ENCODE assay signal across 1 cellular context in the genomic region with DNA sequence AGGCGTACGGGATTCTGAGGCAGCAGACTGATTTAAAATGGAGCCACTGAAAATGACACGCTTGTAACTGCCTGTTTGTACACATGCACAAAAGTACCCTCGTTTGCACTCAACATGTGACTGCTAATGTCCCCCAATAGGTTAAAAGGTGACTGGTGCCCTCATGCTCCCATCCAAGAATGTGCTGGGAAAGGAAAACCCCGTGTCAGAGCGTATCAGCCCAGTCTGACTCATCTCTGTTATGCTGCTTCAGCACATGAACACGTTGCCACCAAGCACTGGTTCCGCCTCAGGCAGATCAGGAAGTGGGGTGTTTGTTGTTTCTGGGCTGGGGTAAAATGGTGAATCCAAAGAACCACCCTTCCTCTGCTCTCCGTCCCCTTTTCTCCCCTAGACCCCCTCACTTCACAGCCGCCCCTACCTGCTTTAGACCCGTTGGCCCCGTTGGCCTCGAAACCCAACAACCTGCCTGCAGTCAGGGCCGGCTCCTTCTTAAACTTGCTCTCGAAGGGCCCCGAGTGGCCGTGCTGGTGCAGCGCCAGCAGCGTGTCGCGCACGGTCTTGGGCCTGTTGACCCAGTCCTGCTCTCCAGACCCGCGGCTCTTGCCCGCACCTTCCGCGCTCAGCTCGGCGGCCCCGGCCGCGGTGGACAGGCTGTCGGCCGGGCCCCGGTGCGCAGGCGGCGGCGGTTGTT.
TF ChIP-seq lines count a peak whose summit lies in the region.

No MANE protein-coding gene starts in this region.

TF ChIP-seq in GM12878, 131 proteins besides CTCF, POLR2A, EP300 and RAD21 (continued from another document and continues in another):
- no peak for TF ChIP-seq SUPT20H (IDR thresholded peaks at IDR 0.05; ENCODE audit: borderline replicate concordance, control insufficient read depth, low read depth, low read length)
- no peak for TF ChIP-seq ZNF622 (IDR thresholded peaks at IDR 0.05)
- TF ChIP-seq KLF5 (IDR thresholded peaks at IDR 0.05; ENCODE audit: partially characterized antibody): no peak
- TF ChIP-seq FOXK2 (IDR thresholded peaks at IDR 0.05): no peak
- TF ChIP-seq SIN3A (IDR thresholded peaks at IDR 0.05; ENCODE audit: low read depth, low read length): 0 out of 2 replicates have a peak, but pooled peaks have one; percentile 67
- TF ChIP-seq ASH2L (IDR thresholded peaks at IDR 0.05; ENCODE audit: borderline replicate concordance, low read depth): no peak
- peak; percentile 80 for TF ChIP-seq NBN (IDR thresholded peaks at IDR 0.05)
- TF ChIP-seq, protein P1, sequence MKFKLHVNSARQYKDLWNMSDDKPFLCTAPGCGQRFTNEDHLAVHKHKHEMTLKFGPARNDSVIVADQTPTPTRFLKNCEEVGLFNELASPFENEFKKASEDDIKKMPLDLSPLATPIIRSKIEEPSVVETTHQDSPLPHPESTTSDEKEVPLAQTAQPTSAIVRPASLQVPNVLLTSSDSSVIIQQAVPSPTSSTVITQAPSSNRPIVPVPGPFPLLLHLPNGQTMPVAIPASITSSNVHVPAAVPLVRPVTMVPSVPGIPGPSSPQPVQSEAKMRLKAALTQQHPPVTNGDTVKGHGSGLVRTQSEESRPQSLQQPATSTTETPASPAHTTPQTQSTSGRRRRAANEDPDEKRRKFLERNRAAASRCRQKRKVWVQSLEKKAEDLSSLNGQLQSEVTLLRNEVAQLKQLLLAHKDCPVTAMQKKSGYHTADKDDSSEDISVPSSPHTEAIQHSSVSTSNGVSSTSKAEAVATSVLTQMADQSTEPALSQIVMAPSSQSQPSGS (IDR thresholded peaks at IDR 0.05; ENCODE audit: low read length): no peak
- TF ChIP-seq, protein P2, sequence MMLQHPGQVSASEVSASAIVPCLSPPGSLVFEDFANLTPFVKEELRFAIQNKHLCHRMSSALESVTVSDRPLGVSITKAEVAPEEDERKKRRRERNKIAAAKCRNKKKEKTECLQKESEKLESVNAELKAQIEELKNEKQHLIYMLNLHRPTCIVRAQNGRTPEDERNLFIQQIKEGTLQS (IDR thresholded peaks at IDR 0.05; ENCODE audit: borderline replicate concordance, extremely low read depth, low read depth, low read length): no peak
- no peak for TF ChIP-seq ZSCAN29 (IDR thresholded peaks at IDR 0.05)
- no peak for TF ChIP-seq ZNF384 (IDR thresholded peaks at IDR 0.05; ENCODE audit: borderline replicate concordance, low read depth, low read length)
- TF ChIP-seq, protein P3, sequence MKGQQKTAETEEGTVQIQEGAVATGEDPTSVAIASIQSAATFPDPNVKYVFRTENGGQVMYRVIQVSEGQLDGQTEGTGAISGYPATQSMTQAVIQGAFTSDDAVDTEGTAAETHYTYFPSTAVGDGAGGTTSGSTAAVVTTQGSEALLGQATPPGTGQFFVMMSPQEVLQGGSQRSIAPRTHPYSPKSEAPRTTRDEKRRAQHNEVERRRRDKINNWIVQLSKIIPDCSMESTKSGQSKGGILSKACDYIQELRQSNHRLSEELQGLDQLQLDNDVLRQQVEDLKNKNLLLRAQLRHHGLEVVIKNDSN (IDR thresholded peaks at IDR 0.05; ENCODE audit: borderline replicate concordance, extremely low read length, insufficient read depth, low read depth, low read length): no peak
- TF ChIP-seq CREM (IDR thresholded peaks at IDR 0.05; ENCODE audit: low read depth): peak; percentile 66; the same call in 1 of the 2 replicates
- no peak for TF ChIP-seq SP1 (IDR thresholded peaks at IDR 0.05; ENCODE audit: low read depth, low read length)
- peak; percentile 81 for TF ChIP-seq EED (IDR thresholded peaks at IDR 0.05; ENCODE audit: low read depth)
- peak; percentile 87 for TF ChIP-seq RAD51 (IDR thresholded peaks at IDR 0.05)
- TF ChIP-seq BMI1 (IDR thresholded peaks at IDR 0.05; ENCODE audit: borderline replicate concordance): no peak
- TF ChIP-seq STAT1 (conservative IDR thresholded peaks at IDR 0.05): no peak
- TF ChIP-seq, protein P4, sequence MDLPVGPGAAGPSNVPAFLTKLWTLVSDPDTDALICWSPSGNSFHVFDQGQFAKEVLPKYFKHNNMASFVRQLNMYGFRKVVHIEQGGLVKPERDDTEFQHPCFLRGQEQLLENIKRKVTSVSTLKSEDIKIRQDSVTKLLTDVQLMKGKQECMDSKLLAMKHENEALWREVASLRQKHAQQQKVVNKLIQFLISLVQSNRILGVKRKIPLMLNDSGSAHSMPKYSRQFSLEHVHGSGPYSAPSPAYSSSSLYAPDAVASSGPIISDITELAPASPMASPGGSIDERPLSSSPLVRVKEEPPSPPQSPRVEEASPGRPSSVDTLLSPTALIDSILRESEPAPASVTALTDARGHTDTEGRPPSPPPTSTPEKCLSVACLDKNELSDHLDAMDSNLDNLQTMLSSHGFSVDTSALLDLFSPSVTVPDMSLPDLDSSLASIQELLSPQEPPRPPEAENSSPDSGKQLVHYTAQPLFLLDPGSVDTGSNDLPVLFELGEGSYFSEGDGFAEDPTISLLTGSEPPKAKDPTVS (IDR thresholded peaks at IDR 0.05; ENCODE audit: low read depth, low read length): no peak
- peak in 1 of 2 experiments; percentile 69; a peak in 2 of 4 replicates for TF ChIP-seq ETV6 (conservative IDR thresholded peaks at IDR 0.05 in 1 of 2, IDR thresholded peaks at IDR 0.05 in 1 of 2; ENCODE audit: borderline replicate concordance in 1 of 2, low read depth in 1 of 2)
- TF ChIP-seq HDAC2 (IDR thresholded peaks at IDR 0.05): no peak
- TF ChIP-seq, protein P5, sequence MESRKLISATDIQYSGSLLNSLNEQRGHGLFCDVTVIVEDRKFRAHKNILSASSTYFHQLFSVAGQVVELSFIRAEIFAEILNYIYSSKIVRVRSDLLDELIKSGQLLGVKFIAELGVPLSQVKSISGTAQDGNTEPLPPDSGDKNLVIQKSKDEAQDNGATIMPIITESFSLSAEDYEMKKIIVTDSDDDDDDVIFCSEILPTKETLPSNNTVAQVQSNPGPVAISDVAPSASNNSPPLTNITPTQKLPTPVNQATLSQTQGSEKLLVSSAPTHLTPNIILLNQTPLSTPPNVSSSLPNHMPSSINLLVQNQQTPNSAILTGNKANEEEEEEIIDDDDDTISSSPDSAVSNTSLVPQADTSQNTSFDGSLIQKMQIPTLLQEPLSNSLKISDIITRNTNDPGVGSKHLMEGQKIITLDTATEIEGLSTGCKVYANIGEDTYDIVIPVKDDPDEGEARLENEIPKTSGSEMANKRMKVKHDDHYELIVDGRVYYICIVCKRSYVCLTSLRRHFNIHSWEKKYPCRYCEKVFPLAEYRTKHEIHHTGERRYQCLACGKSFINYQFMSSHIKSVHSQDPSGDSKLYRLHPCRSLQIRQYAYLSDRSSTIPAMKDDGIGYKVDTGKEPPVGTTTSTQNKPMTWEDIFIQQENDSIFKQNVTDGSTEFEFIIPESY (IDR thresholded peaks at IDR 0.05): no peak
- TF ChIP-seq RB1 (IDR thresholded peaks at IDR 0.05; ENCODE audit: borderline replicate concordance): no peak
- TF ChIP-seq, protein P6, sequence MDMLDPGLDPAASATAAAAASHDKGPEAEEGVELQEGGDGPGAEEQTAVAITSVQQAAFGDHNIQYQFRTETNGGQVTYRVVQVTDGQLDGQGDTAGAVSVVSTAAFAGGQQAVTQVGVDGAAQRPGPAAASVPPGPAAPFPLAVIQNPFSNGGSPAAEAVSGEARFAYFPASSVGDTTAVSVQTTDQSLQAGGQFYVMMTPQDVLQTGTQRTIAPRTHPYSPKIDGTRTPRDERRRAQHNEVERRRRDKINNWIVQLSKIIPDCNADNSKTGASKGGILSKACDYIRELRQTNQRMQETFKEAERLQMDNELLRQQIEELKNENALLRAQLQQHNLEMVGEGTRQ (IDR thresholded peaks at IDR 0.05; ENCODE audit: borderline replicate concordance, low read depth, low read length): peak; percentile 65
- TF ChIP-seq BHLHE40 (IDR thresholded peaks at IDR 0.05; ENCODE audit: borderline replicate concordance in 1 of 2, low read depth in 2 of 2, low read length in 1 of 2): peak; percentile 86 to 88
- TF ChIP-seq JUNB (IDR thresholded peaks at IDR 0.05): peak; percentile 70
- TF ChIP-seq FOXM1 (IDR thresholded peaks at IDR 0.05; ENCODE audit: low read depth, low read length): no peak
- TF ChIP-seq NR2F1 (conservative IDR thresholded peaks at IDR 0.05): peak; percentile 97
- TF ChIP-seq SMAD5 (IDR thresholded peaks at IDR 0.05; ENCODE audit: low read depth): peak; percentile 49
- TF ChIP-seq, protein P7, sequence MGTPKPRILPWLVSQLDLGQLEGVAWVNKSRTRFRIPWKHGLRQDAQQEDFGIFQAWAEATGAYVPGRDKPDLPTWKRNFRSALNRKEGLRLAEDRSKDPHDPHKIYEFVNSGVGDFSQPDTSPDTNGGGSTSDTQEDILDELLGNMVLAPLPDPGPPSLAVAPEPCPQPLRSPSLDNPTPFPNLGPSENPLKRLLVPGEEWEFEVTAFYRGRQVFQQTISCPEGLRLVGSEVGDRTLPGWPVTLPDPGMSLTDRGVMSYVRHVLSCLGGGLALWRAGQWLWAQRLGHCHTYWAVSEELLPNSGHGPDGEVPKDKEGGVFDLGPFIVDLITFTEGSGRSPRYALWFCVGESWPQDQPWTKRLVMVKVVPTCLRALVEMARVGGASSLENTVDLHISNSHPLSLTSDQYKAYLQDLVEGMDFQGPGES (IDR thresholded peaks at IDR 0.05): no peak
- no peak; the same call in none of the 2 replicates for TF ChIP-seq WRNIP1 (IDR thresholded peaks at IDR 0.05; ENCODE audit: borderline replicate concordance, low read depth, low read length)
- TF ChIP-seq MXI1 (IDR thresholded peaks at IDR 0.05; ENCODE audit: low read depth, low read length): peak; percentile 91
- peak; percentile 81 for TF ChIP-seq JUND (IDR thresholded peaks at IDR 0.05; ENCODE audit: low read depth, low read length)
- TF ChIP-seq SMAD1 (IDR thresholded peaks at IDR 0.05; ENCODE audit: low read depth, partially characterized antibody): peak; percentile 92
- no peak for TF ChIP-seq ZNF217 (IDR thresholded peaks at IDR 0.05)
- TF ChIP-seq TCF7 (IDR thresholded peaks at IDR 0.05; ENCODE audit: borderline replicate concordance): no peak
- TF ChIP-seq, protein P8, sequence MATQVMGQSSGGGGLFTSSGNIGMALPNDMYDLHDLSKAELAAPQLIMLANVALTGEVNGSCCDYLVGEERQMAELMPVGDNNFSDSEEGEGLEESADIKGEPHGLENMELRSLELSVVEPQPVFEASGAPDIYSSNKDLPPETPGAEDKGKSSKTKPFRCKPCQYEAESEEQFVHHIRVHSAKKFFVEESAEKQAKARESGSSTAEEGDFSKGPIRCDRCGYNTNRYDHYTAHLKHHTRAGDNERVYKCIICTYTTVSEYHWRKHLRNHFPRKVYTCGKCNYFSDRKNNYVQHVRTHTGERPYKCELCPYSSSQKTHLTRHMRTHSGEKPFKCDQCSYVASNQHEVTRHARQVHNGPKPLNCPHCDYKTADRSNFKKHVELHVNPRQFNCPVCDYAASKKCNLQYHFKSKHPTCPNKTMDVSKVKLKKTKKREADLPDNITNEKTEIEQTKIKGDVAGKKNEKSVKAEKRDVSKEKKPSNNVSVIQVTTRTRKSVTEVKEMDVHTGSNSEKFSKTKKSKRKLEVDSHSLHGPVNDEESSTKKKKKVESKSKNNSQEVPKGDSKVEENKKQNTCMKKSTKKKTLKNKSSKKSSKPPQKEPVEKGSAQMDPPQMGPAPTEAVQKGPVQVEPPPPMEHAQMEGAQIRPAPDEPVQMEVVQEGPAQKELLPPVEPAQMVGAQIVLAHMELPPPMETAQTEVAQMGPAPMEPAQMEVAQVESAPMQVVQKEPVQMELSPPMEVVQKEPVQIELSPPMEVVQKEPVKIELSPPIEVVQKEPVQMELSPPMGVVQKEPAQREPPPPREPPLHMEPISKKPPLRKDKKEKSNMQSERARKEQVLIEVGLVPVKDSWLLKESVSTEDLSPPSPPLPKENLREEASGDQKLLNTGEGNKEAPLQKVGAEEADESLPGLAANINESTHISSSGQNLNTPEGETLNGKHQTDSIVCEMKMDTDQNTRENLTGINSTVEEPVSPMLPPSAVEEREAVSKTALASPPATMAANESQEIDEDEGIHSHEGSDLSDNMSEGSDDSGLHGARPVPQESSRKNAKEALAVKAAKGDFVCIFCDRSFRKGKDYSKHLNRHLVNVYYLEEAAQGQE (IDR thresholded peaks at IDR 0.05; ENCODE audit: low read depth, low read length): no peak
- peak; percentile 72 for TF ChIP-seq ZBED1 (IDR thresholded peaks at IDR 0.05; ENCODE audit: borderline replicate concordance)
- TF ChIP-seq, protein P9, sequence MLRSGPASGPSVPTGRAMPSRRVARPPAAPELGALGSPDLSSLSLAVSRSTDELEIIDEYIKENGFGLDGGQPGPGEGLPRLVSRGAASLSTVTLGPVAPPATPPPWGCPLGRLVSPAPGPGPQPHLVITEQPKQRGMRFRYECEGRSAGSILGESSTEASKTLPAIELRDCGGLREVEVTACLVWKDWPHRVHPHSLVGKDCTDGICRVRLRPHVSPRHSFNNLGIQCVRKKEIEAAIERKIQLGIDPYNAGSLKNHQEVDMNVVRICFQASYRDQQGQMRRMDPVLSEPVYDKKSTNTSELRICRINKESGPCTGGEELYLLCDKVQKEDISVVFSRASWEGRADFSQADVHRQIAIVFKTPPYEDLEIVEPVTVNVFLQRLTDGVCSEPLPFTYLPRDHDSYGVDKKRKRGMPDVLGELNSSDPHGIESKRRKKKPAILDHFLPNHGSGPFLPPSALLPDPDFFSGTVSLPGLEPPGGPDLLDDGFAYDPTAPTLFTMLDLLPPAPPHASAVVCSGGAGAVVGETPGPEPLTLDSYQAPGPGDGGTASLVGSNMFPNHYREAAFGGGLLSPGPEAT (IDR thresholded peaks at IDR 0.05; ENCODE audit: low read depth): peak; percentile 95
- TF ChIP-seq STAT3 (IDR thresholded peaks at IDR 0.05; ENCODE audit: low read depth, low read length): no peak
